Comparison of ENCODE assay signal across 1 cellular context in the genomic region with DNA sequence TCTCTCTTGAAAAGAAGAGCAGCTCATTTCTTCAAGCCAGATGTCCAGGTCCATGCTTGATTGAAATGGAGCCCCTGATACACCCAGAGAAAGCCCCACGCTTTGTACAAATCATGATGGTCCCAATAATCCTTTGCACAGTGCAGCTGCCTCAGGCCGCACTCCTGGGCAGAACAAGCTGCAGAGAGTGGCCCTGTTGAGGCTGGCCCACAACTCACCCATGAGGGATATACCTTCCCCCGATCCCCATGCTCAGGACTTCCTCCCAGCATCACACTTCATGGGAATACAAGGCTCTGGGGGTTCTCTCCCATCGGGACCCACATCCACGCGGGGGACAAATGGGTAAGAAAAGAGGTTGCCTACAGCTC.
TF ChIP-seq lines count a peak whose summit lies in the region.

No MANE protein-coding gene starts in this region.

TF ChIP-seq in SK-N-SH treated with all-trans-retinoic acid at 6 μM for 48 hours, 23 proteins besides CTCF, POLR2A, EP300 and RAD21 (continued from another document):
- TF ChIP-seq, protein P1, sequence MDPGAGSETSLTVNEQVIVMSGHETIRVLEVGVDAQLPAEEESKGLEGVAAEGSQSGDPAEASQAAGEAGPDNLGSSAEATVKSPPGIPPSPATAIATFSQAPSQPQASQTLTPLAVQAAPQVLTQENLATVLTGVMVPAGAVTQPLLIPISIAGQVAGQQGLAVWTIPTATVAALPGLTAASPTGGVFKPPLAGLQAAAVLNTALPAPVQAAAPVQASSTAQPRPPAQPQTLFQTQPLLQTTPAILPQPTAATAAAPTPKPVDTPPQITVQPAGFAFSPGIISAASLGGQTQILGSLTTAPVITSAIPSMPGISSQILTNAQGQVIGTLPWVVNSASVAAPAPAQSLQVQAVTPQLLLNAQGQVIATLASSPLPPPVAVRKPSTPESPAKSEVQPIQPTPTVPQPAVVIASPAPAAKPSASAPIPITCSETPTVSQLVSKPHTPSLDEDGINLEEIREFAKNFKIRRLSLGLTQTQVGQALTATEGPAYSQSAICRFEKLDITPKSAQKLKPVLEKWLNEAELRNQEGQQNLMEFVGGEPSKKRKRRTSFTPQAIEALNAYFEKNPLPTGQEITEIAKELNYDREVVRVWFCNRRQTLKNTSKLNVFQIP (CRISPR knock-in tag; IDR thresholded peaks at IDR 0.05; ENCODE audit: borderline replicate concordance, low read depth), result no peak
- TF ChIP-seq ZNF565 (CRISPR knock-in tag; conservative IDR thresholded peaks at IDR 0.05; ENCODE audit: low read depth) (no peak), CSDC2 (CRISPR knock-in tag; IDR thresholded peaks at IDR 0.05) (no peak), ZNF8 (CRISPR knock-in tag; IDR thresholded peaks at IDR 0.05) (no peak), ARNTL (CRISPR knock-in tag; IDR thresholded peaks at IDR 0.05; ENCODE audit: borderline replicate concordance, low read depth) (no peak), SNAI2 (CRISPR knock-in tag; IDR thresholded peaks at IDR 0.05) (no peak), ISL1 (CRISPR knock-in tag; IDR thresholded peaks at IDR 0.05) (no peak), ZNF70 (CRISPR knock-in tag; IDR thresholded peaks at IDR 0.05) (no peak), ZFP3 (CRISPR knock-in tag; IDR thresholded peaks at IDR 0.05) (no peak), OSR1 (CRISPR knock-in tag; IDR thresholded peaks at IDR 0.05) (no peak), ZFP30 (CRISPR knock-in tag; IDR thresholded peaks at IDR 0.05) (no peak)
- TF ChIP-seq, protein P2, sequence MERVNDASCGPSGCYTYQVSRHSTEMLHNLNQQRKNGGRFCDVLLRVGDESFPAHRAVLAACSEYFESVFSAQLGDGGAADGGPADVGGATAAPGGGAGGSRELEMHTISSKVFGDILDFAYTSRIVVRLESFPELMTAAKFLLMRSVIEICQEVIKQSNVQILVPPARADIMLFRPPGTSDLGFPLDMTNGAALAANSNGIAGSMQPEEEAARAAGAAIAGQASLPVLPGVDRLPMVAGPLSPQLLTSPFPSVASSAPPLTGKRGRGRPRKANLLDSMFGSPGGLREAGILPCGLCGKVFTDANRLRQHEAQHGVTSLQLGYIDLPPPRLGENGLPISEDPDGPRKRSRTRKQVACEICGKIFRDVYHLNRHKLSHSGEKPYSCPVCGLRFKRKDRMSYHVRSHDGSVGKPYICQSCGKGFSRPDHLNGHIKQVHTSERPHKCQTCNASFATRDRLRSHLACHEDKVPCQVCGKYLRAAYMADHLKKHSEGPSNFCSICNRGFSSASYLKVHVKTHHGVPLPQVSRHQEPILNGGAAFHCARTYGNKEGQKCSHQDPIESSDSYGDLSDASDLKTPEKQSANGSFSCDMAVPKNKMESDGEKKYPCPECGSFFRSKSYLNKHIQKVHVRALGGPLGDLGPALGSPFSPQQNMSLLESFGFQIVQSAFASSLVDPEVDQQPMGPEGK (CRISPR knock-in tag; IDR thresholded peaks at IDR 0.05; ENCODE audit: borderline replicate concordance), result no peak
- TF ChIP-seq, protein P3, sequence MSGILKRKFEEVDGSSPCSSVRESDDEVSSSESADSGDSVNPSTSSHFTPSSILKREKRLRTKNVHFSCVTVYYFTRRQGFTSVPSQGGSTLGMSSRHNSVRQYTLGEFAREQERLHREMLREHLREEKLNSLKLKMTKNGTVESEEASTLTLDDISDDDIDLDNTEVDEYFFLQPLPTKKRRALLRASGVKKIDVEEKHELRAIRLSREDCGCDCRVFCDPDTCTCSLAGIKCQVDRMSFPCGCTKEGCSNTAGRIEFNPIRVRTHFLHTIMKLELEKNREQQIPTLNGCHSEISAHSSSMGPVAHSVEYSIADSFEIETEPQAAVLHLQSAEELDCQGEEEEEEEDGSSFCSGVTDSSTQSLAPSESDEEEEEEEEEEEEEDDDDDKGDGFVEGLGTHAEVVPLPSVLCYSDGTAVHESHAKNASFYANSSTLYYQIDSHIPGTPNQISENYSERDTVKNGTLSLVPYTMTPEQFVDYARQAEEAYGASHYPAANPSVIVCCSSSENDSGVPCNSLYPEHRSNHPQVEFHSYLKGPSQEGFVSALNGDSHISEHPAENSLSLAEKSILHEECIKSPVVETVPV (CRISPR knock-in tag; IDR thresholded peaks at IDR 0.05), result no peak
TF ChIP-seq in SK-N-SH treated with all-trans-retinoic acid at 6 μM for 48 hours: peak in this region for 0.
